ENCODE assay signal across 8 cellular contexts in the genomic region with DNA sequence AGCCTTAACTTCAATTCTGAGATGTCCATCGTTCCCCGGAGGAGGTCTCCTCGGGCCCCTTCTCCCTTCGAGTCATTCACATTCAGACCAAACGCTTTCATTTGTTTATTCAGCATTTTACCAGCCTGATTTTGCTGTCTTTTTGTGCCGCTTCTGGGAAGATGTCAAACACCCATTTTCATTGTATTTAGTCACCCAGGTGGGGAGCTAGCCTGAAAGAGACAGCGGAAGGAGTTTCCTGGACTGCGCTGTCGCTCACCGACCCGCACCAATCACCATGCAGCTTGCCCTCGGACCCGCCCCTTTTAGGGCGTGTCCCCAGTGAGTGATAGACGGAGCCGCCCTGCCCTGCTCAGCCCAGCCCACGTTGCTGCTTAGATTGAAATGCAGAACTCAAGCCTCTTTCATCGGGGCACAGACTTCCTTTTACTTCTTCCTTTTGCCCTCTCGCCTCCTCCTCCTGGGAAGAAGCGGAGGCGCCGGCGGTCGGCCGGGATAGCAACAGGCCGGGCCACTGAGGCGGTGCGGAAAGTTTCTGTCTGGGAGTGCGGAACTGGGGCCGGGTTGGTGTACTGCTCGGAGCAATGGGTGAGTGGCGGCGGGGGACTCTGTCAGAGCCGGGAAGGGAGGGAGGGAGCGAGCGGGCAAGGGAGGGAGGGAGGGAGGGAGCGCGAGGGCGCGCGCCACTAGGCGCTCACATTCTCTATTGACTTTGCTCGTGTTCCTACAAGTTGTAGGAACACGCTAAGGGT. TPM values are rescaled to one million over a fixed set of nuclear protein-coding genes. Genes with fewer than 3 reads are reported as not detected.
DNase-seq lines count a peak whose midpoint lies in the region; ATAC-seq and TF ChIP-seq lines count a peak whose summit lies in the region.

TSS of gene PAX9 (plus strand) at position 355 of the 752 bp plus-strand sequence. CDS start at position 585, 230 bp downstream.

- CTCF ChIA-PET in Calu3 (lab: Charles Lee), result interaction anchor here (0.6 to 1.0 kb wide), 3 partner anchors 17 to 108 kb away, joined by 3 to 5 read pairs (median 3); no protein-coding TSS in a partner anchor

- peak within 1 kb of the TSS; percentile 87 for H3K4me3 Mint-ChIP-seq in Calu3 (ENCODE audit: low read depth, unreplicated experiment)
- peak within 1 kb of the TSS; percentile 60 for H3K4me3 Mint-ChIP-seq in stimulated activated naive CD8-positive, alpha-beta T cell treated with anti-CD3 and anti-CD28 coated beads, Interleukin-15, Interleukin-2, amounts not matched to agents 100 ng/mL and 50 ng/mL, for 24 hours

- intact Hi-C loops in Calu3 (cut with micrococcal nuclease; ENCODE audit: unreplicated experiment), result loop anchor here (5.0 kb wide), 1 partner anchor 91 kb away; no protein-coding TSS in a partner anchor

- DNase-seq in Calu3, result peak; percentile 95
- peak; percentile 95 for DNase-seq in Jurkat, Clone E6-1 (ENCODE audit: low read depth, low spot score)
- DNase-seq in cardiac fibroblast (ENCODE audit: low read depth in 2 of 2), result peak; percentile 36 to 58
- peak; percentile 96 for DNase-seq in left kidney (ENCODE audit: low read depth, low spot score)

- H3K27me3 Mint-ChIP-seq in Calu3 (ENCODE audit: unreplicated experiment), result peaks cover 31% of the 10 kb centered on the region
- peaks cover 89% of the 10 kb centered on the region for H3K27me3 Mint-ChIP-seq in stimulated activated naive CD8-positive, alpha-beta T cell treated with anti-CD3 and anti-CD28 coated beads, Interleukin-15, Interleukin-2, amounts not matched to agents 100 ng/mL and 50 ng/mL, for 24 hours

- H3K27ac Mint-ChIP-seq in Calu3 (ENCODE audit: unreplicated experiment), result peak within 1 kb of the TSS; percentile 69
- peak within 1 kb of the TSS; percentile 70 for H3K27ac Mint-ChIP-seq in stimulated activated naive CD8-positive, alpha-beta T cell treated with anti-CD3 and anti-CD28 coated beads, Interleukin-15, Interleukin-2, amounts not matched to agents 100 ng/mL and 50 ng/mL, for 24 hours

- peaks cover 16% of the 10 kb centered on the region for H3K4me1 Mint-ChIP-seq in Calu3 (ENCODE audit: low read depth, unreplicated experiment)
- peaks cover 46% of the 10 kb centered on the region for H3K4me1 Mint-ChIP-seq in stimulated activated naive CD8-positive, alpha-beta T cell treated with anti-CD3 and anti-CD28 coated beads, Interleukin-15, Interleukin-2, amounts not matched to agents 100 ng/mL and 50 ng/mL, for 24 hours (ENCODE audit: low read depth)

- TF ChIP-seq CTCF in Calu3 (IDR thresholded peaks at IDR 0.05; ENCODE audit: unreplicated experiment) (no peak), cardiac fibroblast (IDR thresholded peaks at IDR 0.05; ENCODE audit: low read depth, low read length) (no peak)

- H3K36me3 Mint-ChIP-seq in Calu3 (ENCODE audit: insufficient read depth, unreplicated experiment), result peaks cover 17% of the 10 kb centered on the region
- H3K36me3 Mint-ChIP-seq in stimulated activated naive CD8-positive, alpha-beta T cell treated with anti-CD3 and anti-CD28 coated beads, Interleukin-15, Interleukin-2, amounts not matched to agents 100 ng/mL and 50 ng/mL, for 24 hours (ENCODE audit: low read depth), result peaks cover 4% of the 10 kb centered on the region

- no TSS peak for BruUV-seq in Calu3 (replicated peaks; lab: Mats Ljungman, UMichigan)

- no peaks in the 10 kb centered on the region for H3K9me3 Mint-ChIP-seq in Calu3 (ENCODE audit: low read depth, unreplicated experiment)
- peaks cover 3% of the 10 kb centered on the region for H3K9me3 Mint-ChIP-seq in stimulated activated naive CD8-positive, alpha-beta T cell treated with anti-CD3 and anti-CD28 coated beads, Interleukin-15, Interleukin-2, amounts not matched to agents 100 ng/mL and 50 ng/mL, for 24 hours

- peak within 1 kb of the TSS; percentile 76 for H3K4me3 ChIP-seq in Jurkat, Clone E6-1 (ENCODE audit: low read length)
- peak within 1 kb of the TSS; percentile 11 to 39 for H3K4me3 ChIP-seq in cardiac fibroblast (replicated peaks in 1 of 2; ENCODE audit: low read depth in 2 of 2, low read length in 2 of 2)

- ATAC-seq in GM21360 (IDR thresholded peaks at IDR 0.05; ENCODE audit: unreplicated experiment) (peak; percentile 89), HG02870 (IDR thresholded peaks at IDR 0.05; ENCODE audit: unreplicated experiment) (no peak)

TF ChIP-seq in PFSK-1, 5 proteins besides CTCF, POLR2A, EP300 and RAD21:
- 0 out of 2 replicates have a peak, but pooled peaks have one; percentile 29 for TF ChIP-seq POLR2AphosphoS5 (IDR thresholded peaks at IDR 0.05; ENCODE audit: low read depth, low read length)
- no peak for TF ChIP-seq SIN3A (IDR thresholded peaks at IDR 0.05; ENCODE audit: borderline replicate concordance, insufficient read depth, low read length)
- TF ChIP-seq FOXP2 (optimal IDR thresholded peaks at IDR 0.05; ENCODE audit: borderline replicate concordance, extremely low read depth, extremely low read length, insufficient read depth), result peak; percentile 53
- TF ChIP-seq TAF1 (IDR thresholded peaks at IDR 0.05; ENCODE audit: borderline replicate concordance, insufficient read depth, low read length), result no peak

RNA-seq across cellular contexts. Expression of gene PAX9, which starts in this region (rescaled TPM):
- total RNA-seq in Calu3 (2022), result 4.5 and 5.3 TPM in 2 replicates
- 7.7 TPM for polyA plus RNA-seq in Jurkat, Clone E6-1 (2012; ENCODE audit: insufficient read depth, insufficient read length)
- 13.5 TPM for polyA plus RNA-seq in PFSK-1 (2012; ENCODE audit: insufficient read length, low read depth)
